Comparison of ENCODE assay signal across 13 cellular contexts in genomic region chr19:23002690-23003422, GRCh38. TPM values are rescaled to one million over a fixed set of nuclear protein-coding genes. Genes with fewer than 3 reads are reported as not detected.
A peak's percentile ranks its signal among the peaks of the same experiment; 100 is the strongest.
DNase-seq lines count a peak whose midpoint lies in the region; ATAC-seq and TF ChIP-seq lines count a peak whose summit lies in the region.
"Had no signal": no experiment of that assay in that cellular context is flagged by ENCODE, and none has a peak within 500 bp of the region (broad histone marks: within the 10 kb centered on the region; RNA-seq: fewer than 3 reads in every experiment).

Gene ZNF728 (minus strand): TSS chr19:23003176. CDS start chr19:23003030, 146 bp downstream.

- H3K36me3 Mint-ChIP-seq in stimulated activated naive B cell treated with anti-CD40 and anti-IgM and Interleukin-4, amounts not matched to agents 10 μg/mL and 1 μg/mL and 100 μg/mL, for 72 hours, result peaks cover 6 to 8% of the 10 kb centered on the region in 2 donors

- H3K4me1 Mint-ChIP-seq in stimulated activated naive B cell treated with anti-CD40 and anti-IgM and Interleukin-4, amounts not matched to agents 10 μg/mL and 1 μg/mL and 100 μg/mL, for 72 hours, result no peaks in the 10 kb centered on the region
- H3K4me1 Mint-ChIP-seq: IgD-negative memory B cell had no signal

- peak within 1 kb of the TSS in 1 of 2 donors; percentile 6 for H3K4me3 Mint-ChIP-seq in stimulated activated naive B cell treated with anti-CD40 and anti-IgM and Interleukin-4, amounts not matched to agents 10 μg/mL and 1 μg/mL and 100 μg/mL, for 72 hours

- TF ChIP-seq CTCF in fibroblast of mammary gland (conservative IDR thresholded peaks at IDR 0.05; ENCODE audit: control insufficient read depth, insufficient read depth, low read depth, low read length) (no peak), thoracic aorta (IDR thresholded peaks at IDR 0.05) (no peak)

- peaks cover 0 to 6% of the 10 kb centered on the region in 2 donors for H3K27me3 Mint-ChIP-seq in stimulated activated naive B cell treated with anti-CD40 and anti-IgM and Interleukin-4, amounts not matched to agents 10 μg/mL and 1 μg/mL and 100 μg/mL, for 72 hours
- H3K27me3 Mint-ChIP-seq: IgD-negative memory B cell had no signal

- H3K9ac ChIP-seq in muscle layer of colon (ENCODE audit: low read length), result peak within 1 kb of the TSS; percentile 49

- H3K27ac ChIP-seq in muscle layer of colon (ENCODE audit: low read depth, low read length), result no peak within 1 kb of the TSS
- H3K27ac ChIP-seq in thoracic aorta, result peak within 1 kb of the TSS; percentile 1 to 29
- H3K27ac ChIP-seq: WERI-Rb-1 had no signal

- H3K36me3 ChIP-seq in muscle layer of colon (ENCODE audit: insufficient read depth, low read length) (no peaks in the 10 kb centered on the region), thoracic aorta (no peaks in the 10 kb centered on the region)
- H3K36me3 ChIP-seq: WERI-Rb-1 had no signal

- H3K9me3 ChIP-seq in muscle layer of colon (ENCODE audit: low read length) (no peaks in the 10 kb centered on the region), thoracic aorta (peaks cover 8% of the 10 kb centered on the region)

- peaks cover 20 to 23% of the 10 kb centered on the region in 2 donors for H3K9me3 Mint-ChIP-seq in stimulated activated naive B cell treated with anti-CD40 and anti-IgM and Interleukin-4, amounts not matched to agents 10 μg/mL and 1 μg/mL and 100 μg/mL, for 72 hours

- H3K4me1 ChIP-seq in muscle layer of colon (ENCODE audit: insufficient read depth, low read length), result no peaks in the 10 kb centered on the region
- H3K4me1 ChIP-seq in thoracic aorta (ENCODE audit: control insufficient read depth in 1 of 2, low read depth in 2 of 2), result no peaks in the 10 kb centered on the region

- no peaks in the 10 kb centered on the region for H3K27me3 ChIP-seq in muscle layer of colon (ENCODE audit: control insufficient read depth in 1 of 2, insufficient read depth in 2 of 2, low read length in 2 of 2)
- H3K27me3 ChIP-seq in thoracic aorta (replicated peaks; ENCODE audit: insufficient read depth), result no peaks in the 10 kb centered on the region

- ATAC-seq in thoracic aorta (ENCODE audit: insufficient number of reproducible peaks, low FRiP score, low read depth) (peak; percentile 43), HG02798 (IDR thresholded peaks at IDR 0.05; ENCODE audit: poor library complexity, unreplicated experiment) (no peak)
- ATAC-seq in stimulated activated naive B cell treated with anti-CD40 and anti-IgM and Interleukin-4, amounts not matched to agents 10 μg/mL and 1 μg/mL and 100 μg/mL, for 72 hours (replicated peaks), result no peak
- ATAC-seq: PC-3 had no signal

- H3K4me3 ChIP-seq in fibroblast of mammary gland (ENCODE audit: control insufficient read depth, low read depth, low read length), result peak within 1 kb of the TSS; percentile 1
- peak within 1 kb of the TSS; percentile 58 to 82 for H3K4me3 ChIP-seq in muscle layer of colon (ENCODE audit: low read depth in 1 of 2, low read length in 2 of 2)
- H3K4me3 ChIP-seq in thoracic aorta, result peak within 1 kb of the TSS; percentile 75

- no peak within 1 kb of the TSS for H3K27ac Mint-ChIP-seq in stimulated activated naive B cell treated with anti-CD40 and anti-IgM and Interleukin-4, amounts not matched to agents 10 μg/mL and 1 μg/mL and 100 μg/mL, for 72 hours
- H3K27ac Mint-ChIP-seq: IgD-negative memory B cell had no signal

- DNase-seq in RPMI7951 (ENCODE audit: low read depth), result peak; percentile 59
- DNase-seq in fibroblast of mammary gland (ENCODE audit: low read depth), result peak; percentile 16
- DNase-seq in thoracic aorta (ENCODE audit: low spot score), result peak; percentile 54
- no peak for DNase-seq in GDM1 (lab: John Stamatoyannopoulos, UW)
- no peak for DNase-seq in stimulated activated naive B cell treated with anti-CD40 and anti-IgM and Interleukin-4, amounts not matched to agents 10 μg/mL and 1 μg/mL and 100 μg/mL, for 72 hours
- DNase-seq in AG08395 (ENCODE audit: low spot score), result no peak
- DNase-seq: activated naive CD4-positive, alpha-beta T cell; PC-3; WERI-Rb-1 had no signal

RNA-seq across cellular contexts. Expression of gene ZNF728, which starts in this region (rescaled TPM):
- total RNA-seq in RPMI7951 (2014; rRNA removed; shearing (Covaris generic)), result 0.12 and 0.88 TPM in 2 replicates
- total RNA-seq in thoracic aorta, result 1 to 10 TPM; 2.4 to 3.4 TPM
- total RNA-seq: myocyte, PC-3 had no signal

Comparison
In these comparisons a context has a peak if more than half of its experiments do, and no peak if none do; other contexts are left out.
1. Peak in DNase-seq in RPMI7951; RNA of the gene not detected or under 1 TPM.
2. DNase-seq: peak in fibroblast of mammary gland (single experiment) and thoracic aorta (single experiment); none in GDM1 (single experiment), stimulated activated naive B cell treated with anti-CD40 and anti-IgM and Interleukin-4, amounts not matched to agents 10 μg/mL and 1 μg/mL and 100 μg/mL, for 72 hours (single experiment) and AG08395 (single experiment).
3. H3K4me3 ChIP-seq: peak in every context shown above with its lines; median percentile 75 in thoracic aorta; 70 in muscle layer of colon; 1 in fibroblast of mammary gland.